9 cellular contexts compared by ENCODE assay signal in genomic region chr15:60563539-60564404, GRCh38.
A peak's percentile ranks its signal among the peaks of the same experiment; 100 is the strongest.
DNase-seq lines count a peak whose midpoint lies in the region; ATAC-seq and TF ChIP-seq lines count a peak whose summit lies in the region.
"Had no signal": no experiment of that assay in that cellular context is flagged by ENCODE, and none has a peak within 500 bp of the region (broad histone marks: within the 10 kb centered on the region; RNA-seq: fewer than 3 reads in every experiment).

No MANE protein-coding gene starts in this region.

- ATAC-seq in activated naive CD4-positive, alpha-beta T cell treated with anti-CD3 and anti-CD28 coated beads, Interleukin-2, amount 50 U/mL, for 72 hours = peak; percentile 27 to 83
- ATAC-seq in HG02642 (IDR thresholded peaks at IDR 0.05; ENCODE audit: poor library complexity, unreplicated experiment) (peak; percentile 48), T-helper 17 cell (peak; percentile 88), heart left ventricle (no peak), body of pancreas (no peak)

- H3K36me3 ChIP-seq in heart left ventricle = no peaks in the 10 kb centered on the region
- no peaks in the 10 kb centered on the region for H3K36me3 ChIP-seq in body of pancreas (replicated peaks in 1 of 2; ENCODE audit: insufficient read depth in 1 of 2, low read depth in 2 of 2)

- H3K27me3 ChIP-seq in heart left ventricle = no peaks in the 10 kb centered on the region
- H3K27me3 ChIP-seq in body of pancreas = no peaks in the 10 kb centered on the region

- TF ChIP-seq POLR2A in heart left ventricle (IDR thresholded peaks at IDR 0.05) (no peak), body of pancreas (IDR thresholded peaks at IDR 0.05) (no peak)

- 88 to 95% (median 89%) methylated on average over 4 of the region's 4 CpGs for WGBS in heart left ventricle, 4 donors
- 94 to 95% methylated on average over 4 of the region's 4 CpGs for WGBS in body of pancreas, 2 donors

- no peaks in the 10 kb centered on the region for H3K27me3 Mint-ChIP-seq in T-helper 17 cell
- H3K27me3 Mint-ChIP-seq: IgD-negative memory B cell had no signal

- no peaks in the 10 kb centered on the region for H3K9me3 Mint-ChIP-seq in activated naive CD4-positive, alpha-beta T cell treated with anti-CD3 and anti-CD28 coated beads, Interleukin-2, amount 50 U/mL, for 72 hours
- H3K9me3 Mint-ChIP-seq: IgD-negative memory B cell had no signal

- H3K27ac ChIP-seq in heart left ventricle = no peak overlapping the region
- peak overlapping the region in 1 of 4 donors; percentile 29 for H3K27ac ChIP-seq in body of pancreas

- DNase-seq in activated naive CD4-positive, alpha-beta T cell treated with anti-CD3 and anti-CD28 coated beads, Interleukin-2, amount 50 U/mL, for 72 hours (ENCODE audit: low spot score in 2 of 2) = no peak
- no peak for DNase-seq in activated naive CD4-positive, alpha-beta T cell treated with anti-CD3 and anti-CD28 coated beads, Interleukin-2, amount 50 U/mL, for 16 hours
- DNase-seq in T-helper 17 cell = peak in 1 of 3 donors; percentile 50
- DNase-seq in heart left ventricle = no peak
- no peak for DNase-seq in NCI-H187 treated with DMSO at 0.1 percent for 48 hours (lab: John Stamatoyannopoulos, UW)
- no peak for DNase-seq in activated CD4-positive, CD25-positive, alpha-beta regulatory T cell (lab: John Stamatoyannopoulos, UW)
- no peak for DNase-seq in body of pancreas

- H3K36me3 Mint-ChIP-seq in activated naive CD4-positive, alpha-beta T cell treated with anti-CD3 and anti-CD28 coated beads, Interleukin-2, amount 50 U/mL, for 72 hours = peaks cover 0 to 20% of the 10 kb centered on the region in 2 donors
- H3K36me3 Mint-ChIP-seq in T-helper 17 cell (ENCODE audit: low read depth) = peaks cover 2% of the 10 kb centered on the region

- peak overlapping the region; percentile 73 for H3K4me3 Mint-ChIP-seq in T-helper 17 cell

- no peak overlapping the region for H3K4me3 ChIP-seq in heart left ventricle
- no peak overlapping the region for H3K4me3 ChIP-seq in body of pancreas

- no peaks in the 10 kb centered on the region for H3K9me3 ChIP-seq in T-helper 17 cell (ENCODE audit: control insufficient read depth, low read length, poor library complexity, severe bottlenecking)
- H3K9me3 ChIP-seq in heart left ventricle = no peaks in the 10 kb centered on the region
- no peaks in the 10 kb centered on the region for H3K9me3 ChIP-seq in body of pancreas

- H3K4me1 Mint-ChIP-seq in T-helper 17 cell = peaks cover 54% of the 10 kb centered on the region

- H3K27ac Mint-ChIP-seq in activated naive CD4-positive, alpha-beta T cell treated with anti-CD3 and anti-CD28 coated beads, Interleukin-2, amount 50 U/mL, for 72 hours = no peak overlapping the region
- peak overlapping the region; percentile 98 for H3K27ac Mint-ChIP-seq in T-helper 17 cell

- TF ChIP-seq CTCF in heart left ventricle (IDR thresholded peaks at IDR 0.05) (no peak), body of pancreas (IDR thresholded peaks at IDR 0.05) (no peak)

- intact Hi-C loops in heart left ventricle (cut with DNase I) (no loop called here), body of pancreas (cut with DNase I) (no loop called here)

- peaks cover 0 to 20% (median 0%) of the 10 kb centered on the region in 12 donors for H3K4me1 ChIP-seq in heart left ventricle
- H3K4me1 ChIP-seq in body of pancreas = peaks cover 17% of the 10 kb centered on the region

Comparison
In these comparisons a context has a peak if more than half of its experiments do, and no peak if none do; other contexts are left out.
1. ATAC-seq: peak in activated naive CD4-positive, alpha-beta T cell treated with anti-CD3 and anti-CD28 coated beads, Interleukin-2, amount 50 U/mL, for 72 hours (2 of 2), HG02642 (single experiment) and T-helper 17 cell (single experiment); none in heart left ventricle (0 of 4) and body of pancreas (single experiment).